In genomic region chr3:71185733-71186455, GRCh38 we compare ENCODE assay signal across 1 cellular context.
TF ChIP-seq lines count a peak whose summit lies in the region.

No MANE protein-coding gene starts in this region.

TF ChIP-seq in K562, 482 proteins besides CTCF, POLR2A, EP300 and RAD21 (continued from another document):
- no peak for TF ChIP-seq ZNF75A (CRISPR knock-in tag; IDR thresholded peaks at IDR 0.05)
- no peak for TF ChIP-seq KDM5B (IDR thresholded peaks at IDR 0.05; ENCODE audit: insufficient replicate concordance, low read depth, low read length)
- TF ChIP-seq, protein P1, sequence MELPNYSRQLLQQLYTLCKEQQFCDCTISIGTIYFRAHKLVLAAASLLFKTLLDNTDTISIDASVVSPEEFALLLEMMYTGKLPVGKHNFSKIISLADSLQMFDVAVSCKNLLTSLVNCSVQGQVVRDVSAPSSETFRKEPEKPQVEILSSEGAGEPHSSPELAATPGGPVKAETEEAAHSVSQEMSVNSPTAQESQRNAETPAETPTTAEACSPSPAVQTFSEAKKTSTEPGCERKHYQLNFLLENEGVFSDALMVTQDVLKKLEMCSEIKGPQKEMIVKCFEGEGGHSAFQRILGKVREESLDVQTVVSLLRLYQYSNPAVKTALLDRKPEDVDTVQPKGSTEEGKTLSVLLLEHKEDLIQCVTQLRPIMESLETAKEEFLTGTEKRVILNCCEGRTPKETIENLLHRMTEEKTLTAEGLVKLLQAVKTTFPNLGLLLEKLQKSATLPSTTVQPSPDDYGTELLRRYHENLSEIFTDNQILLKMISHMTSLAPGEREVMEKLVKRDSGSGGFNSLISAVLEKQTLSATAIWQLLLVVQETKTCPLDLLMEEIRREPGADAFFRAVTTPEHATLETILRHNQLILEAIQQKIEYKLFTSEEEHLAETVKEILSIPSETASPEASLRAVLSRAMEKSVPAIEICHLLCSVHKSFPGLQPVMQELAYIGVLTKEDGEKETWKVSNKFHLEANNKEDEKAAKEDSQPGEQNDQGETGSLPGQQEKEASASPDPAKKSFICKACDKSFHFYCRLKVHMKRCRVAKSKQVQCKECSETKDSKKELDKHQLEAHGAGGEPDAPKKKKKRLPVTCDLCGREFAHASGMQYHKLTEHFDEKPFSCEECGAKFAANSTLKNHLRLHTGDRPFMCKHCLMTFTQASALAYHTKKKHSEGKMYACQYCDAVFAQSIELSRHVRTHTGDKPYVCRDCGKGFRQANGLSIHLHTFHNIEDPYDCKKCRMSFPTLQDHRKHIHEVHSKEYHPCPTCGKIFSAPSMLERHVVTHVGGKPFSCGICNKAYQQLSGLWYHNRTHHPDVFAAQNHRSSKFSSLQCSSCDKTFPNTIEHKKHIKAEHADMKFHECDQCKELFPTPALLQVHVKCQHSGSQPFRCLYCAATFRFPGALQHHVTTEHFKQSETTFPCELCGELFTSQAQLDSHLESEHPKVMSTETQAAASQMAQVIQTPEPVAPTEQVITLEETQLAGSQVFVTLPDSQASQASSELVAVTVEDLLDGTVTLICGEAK (IDR thresholded peaks at IDR 0.05): no peak
- TF ChIP-seq, protein P1 (CRISPR knock-in tag; IDR thresholded peaks at IDR 0.05): no peak
- TF ChIP-seq TARDBP (IDR thresholded peaks at IDR 0.05): no peak
- peak; percentile 77 for TF ChIP-seq NFIX (CRISPR knock-in tag; IDR thresholded peaks at IDR 0.05; ENCODE audit: low read depth)
- no peak for TF ChIP-seq HINFP (tag; conservative IDR thresholded peaks at IDR 0.05; ENCODE audit: low read depth)
- no peak for TF ChIP-seq ZBTB9 (CRISPR knock-in tag; IDR thresholded peaks at IDR 0.05)
- TF ChIP-seq, protein P2, sequence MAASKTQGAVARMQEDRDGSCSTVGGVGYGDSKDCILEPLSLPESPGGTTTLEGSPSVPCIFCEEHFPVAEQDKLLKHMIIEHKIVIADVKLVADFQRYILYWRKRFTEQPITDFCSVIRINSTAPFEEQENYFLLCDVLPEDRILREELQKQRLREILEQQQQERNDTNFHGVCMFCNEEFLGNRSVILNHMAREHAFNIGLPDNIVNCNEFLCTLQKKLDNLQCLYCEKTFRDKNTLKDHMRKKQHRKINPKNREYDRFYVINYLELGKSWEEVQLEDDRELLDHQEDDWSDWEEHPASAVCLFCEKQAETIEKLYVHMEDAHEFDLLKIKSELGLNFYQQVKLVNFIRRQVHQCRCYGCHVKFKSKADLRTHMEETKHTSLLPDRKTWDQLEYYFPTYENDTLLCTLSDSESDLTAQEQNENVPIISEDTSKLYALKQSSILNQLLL (CRISPR knock-in tag; IDR thresholded peaks at IDR 0.05; ENCODE audit: borderline replicate concordance): no peak
- TF ChIP-seq RBM22 (IDR thresholded peaks at IDR 0.05; ENCODE audit: low read depth, low read length, poor library complexity, severe bottlenecking): no peak
- no peak for TF ChIP-seq POLR2AphosphoS5 (IDR thresholded peaks at IDR 0.05; ENCODE audit: control insufficient read depth, insufficient read depth, low read depth, low read length)
- TF ChIP-seq ZNF384 (IDR thresholded peaks at IDR 0.05; ENCODE audit: low read depth, low read length): no peak
- no peak for TF ChIP-seq PHF21A (IDR thresholded peaks at IDR 0.05; ENCODE audit: borderline replicate concordance, low read depth)
- no peak for TF ChIP-seq FOXJ2 (tag; IDR thresholded peaks at IDR 0.05)
- no peak for TF ChIP-seq ZEB2 (IDR thresholded peaks at IDR 0.05)
- TF ChIP-seq CHAMP1 (IDR thresholded peaks at IDR 0.05): no peak
- TF ChIP-seq, protein P3, sequence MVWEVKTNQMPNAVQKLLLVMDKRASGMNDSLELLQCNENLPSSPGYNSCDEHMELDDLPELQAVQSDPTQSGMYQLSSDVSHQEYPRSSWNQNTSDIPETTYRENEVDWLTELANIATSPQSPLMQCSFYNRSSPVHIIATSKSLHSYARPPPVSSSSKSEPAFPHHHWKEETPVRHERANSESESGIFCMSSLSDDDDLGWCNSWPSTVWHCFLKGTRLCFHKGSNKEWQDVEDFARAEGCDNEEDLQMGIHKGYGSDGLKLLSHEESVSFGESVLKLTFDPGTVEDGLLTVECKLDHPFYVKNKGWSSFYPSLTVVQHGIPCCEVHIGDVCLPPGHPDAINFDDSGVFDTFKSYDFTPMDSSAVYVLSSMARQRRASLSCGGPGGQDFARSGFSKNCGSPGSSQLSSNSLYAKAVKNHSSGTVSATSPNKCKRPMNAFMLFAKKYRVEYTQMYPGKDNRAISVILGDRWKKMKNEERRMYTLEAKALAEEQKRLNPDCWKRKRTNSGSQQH (CRISPR knock-in tag; IDR thresholded peaks at IDR 0.05): no peak
